8 cellular contexts compared by ENCODE assay signal in genomic region chr3:112293368-112294321, GRCh38. TPM values are rescaled to one million over a fixed set of nuclear protein-coding genes. Genes with fewer than 3 reads are reported as not detected.
DNase-seq lines count a peak whose midpoint lies in the region; ATAC-seq, FAIRE-seq and TF ChIP-seq lines count a peak whose summit lies in the region.

TSS of gene SLC9C1 (minus strand) at chr3:112294216. CDS start at chr3:112286791, 7,425 bp downstream.

- no peak within 1 kb of the TSS for H2BK5ac ChIP-seq in IMR-90 (ENCODE audit: low read depth, low read length, poor library complexity, severe bottlenecking)

- RAD21 ChIA-PET in GM12878 (lab: Charles Lee; ENCODE audit: unreplicated experiment) = interaction anchor here (0.7 to 5.8 kb wide), 51 partner anchors 9 to 686 kb away, joined by 3 to 88 read pairs (median 5); partner anchors contain the start of genes ATG3, BTLA, CD200 and SLC35A5

- H3K4me2 ChIP-seq in IMR-90 (ENCODE audit: low read depth, low read length) = peak within 1 kb of the TSS; percentile 89
- peak within 1 kb of the TSS; percentile 63 for H3K4me2 ChIP-seq in GM12878 (ENCODE audit: control insufficient read depth, insufficient read depth)

- no peak within 1 kb of the TSS for H3K56ac ChIP-seq in IMR-90 (ENCODE audit: extremely low read depth, insufficient read depth, low read length)

- no peaks in the 10 kb centered on the region for H3K9me1 ChIP-seq in IMR-90 (ENCODE audit: insufficient read depth, low read length)

- H3K79me1 ChIP-seq in IMR-90 (ENCODE audit: low read depth in 1 of 2, low read length in 2 of 2) = no peaks in the 10 kb centered on the region

- H4K91ac ChIP-seq in IMR-90 (ENCODE audit: insufficient read depth, low read depth, low read length) = 0 out of 2 replicates have a peak within 1 kb of the TSS, but pooled peaks have one; percentile 0

- no peak within 1 kb of the TSS for H3K23ac ChIP-seq in IMR-90 (ENCODE audit: low read depth, low read length)

- TF ChIP-seq RAD21 in IMR-90 (IDR thresholded peaks at IDR 0.05; ENCODE audit: low read length) (peak; percentile 77), GM12878 (IDR thresholded peaks at IDR 0.05; ENCODE audit: insufficient read depth, low read depth, low read length) (peak; percentile 81)

- H3K79me2 ChIP-seq in GM12878 (ENCODE audit: control insufficient read depth, insufficient read depth, low read length) = no peaks in the 10 kb centered on the region

- H3K9me3 ChIP-seq in IMR-90 (ENCODE audit: control insufficient read depth, insufficient read depth, low read length) = no peaks in the 10 kb centered on the region
- H3K9me3 ChIP-seq in Panc1 (ENCODE audit: control insufficient read depth, insufficient read depth, low read depth, low read length) = no peaks in the 10 kb centered on the region
- H3K9me3 ChIP-seq in GM12878 (replicated peaks; ENCODE audit: control insufficient read depth, insufficient read depth, low read length) = peaks cover 3% of the 10 kb centered on the region; the same call in 2 of the 3 replicates

- H3K14ac ChIP-seq in IMR-90 (replicated peaks; ENCODE audit: low read depth, low read length) = peak within 1 kb of the TSS; percentile 17; the same call in 1 of the 2 replicates

- DNase-seq in COR-L47 (lab: John Stamatoyannopoulos, UW) (peak; percentile 77), IMR-90 (peak; percentile 74), Panc1 (ENCODE audit: low read depth, low spot score) (peak; percentile 58), GM12878 (ENCODE audit: low read depth, low spot score) (peak; percentile 85), hepatic stellate cell (ENCODE audit: low spot score) (peak; percentile 26), putamen (ENCODE audit: low spot score) (peak; percentile 76)

- no peak within 1 kb of the TSS for H4K5ac ChIP-seq in IMR-90 (ENCODE audit: low read depth, low read length)

- TF ChIP-seq CTCF in IMR-90 (conservative IDR thresholded peaks at IDR 0.05; ENCODE audit: low read depth, low read length) = peak; percentile 83
- TF ChIP-seq CTCF in Panc1 (IDR thresholded peaks at IDR 0.05) = peak; percentile 78
- peak; percentile 50 to 76 (median 71); a peak in 5 of 6 replicates for TF ChIP-seq CTCF in GM12878 (IDR thresholded peaks at IDR 0.05 in 2 of 3, conservative IDR thresholded peaks at IDR 0.05 in 1 of 3; ENCODE audit: control insufficient read depth in 2 of 3, extremely low read depth in 1 of 3, insufficient read depth in 1 of 3, low read depth in 3 of 3, low read length in 3 of 3)

- peak; percentile 57 for ATAC-seq in GM19372 (IDR thresholded peaks at IDR 0.05; ENCODE audit: low read depth, unreplicated experiment)
- ATAC-seq in IMR-90 (ENCODE audit: low read depth) = peak; percentile 85
- peak; percentile 92 for ATAC-seq in Panc1
- peak; percentile 78 for ATAC-seq in GM12878
- ATAC-seq in HG03097 (IDR thresholded peaks at IDR 0.05; ENCODE audit: low FRiP score, unreplicated experiment) = no peak

- peak within 1 kb of the TSS; percentile 7; the same call in 1 of the 2 replicates for H2BK120ac ChIP-seq in IMR-90 (ENCODE audit: low read depth, low read length)

- H2AK5ac ChIP-seq in IMR-90 (ENCODE audit: low read depth, low read length) = no peak within 1 kb of the TSS

- H3K18ac ChIP-seq in IMR-90 (ENCODE audit: low read depth, low read length) = no peak within 1 kb of the TSS

- H3K4me3 ChIP-seq in IMR-90 (ENCODE audit: insufficient read depth, low read depth, low read length) = peak within 1 kb of the TSS; percentile 36
- peak within 1 kb of the TSS; percentile 19 to 49 for H3K4me3 ChIP-seq in Panc1 (ENCODE audit: low read depth in 2 of 2, low read length in 2 of 2)
- peak within 1 kb of the TSS; percentile 52; the same call in 1 of the 2 replicates for H3K4me3 ChIP-seq in GM12878

- POLR2A ChIA-PET in IMR-90 (lab: Charles Lee; ENCODE audit: unreplicated experiment) (interaction anchor here (0.8 kb wide), 1 partner anchor 9 kb away, joined by 3 read pairs; no protein-coding TSS in a partner anchor), Panc1 (lab: Charles Lee) (no interaction called here), GM12878 (lab: Charles Lee) (interaction anchor here (0.6 to 2.7 kb wide), 8 partner anchors 41 to 240 kb away, joined by 3 to 11 read pairs (median 4); no protein-coding TSS in a partner anchor)

- BruUV-seq in IMR-90 (replicated peaks; lab: Mats Ljungman, UMichigan) = no TSS peak
- BruUV-seq in Panc1 (replicated peaks; lab: Mats Ljungman, UMichigan) = no TSS peak
- BruUV-seq in GM12878 (replicated peaks; lab: Mats Ljungman, UMichigan) = TSS peak; percentile 84

- 21% methylated on average over 3 of the region's 15 CpGs; no CpG with 5 or more reads in 1 of the 2 experiments for WGBS in IMR-90 (ENCODE audit: extremely low coverage in 2 of 2, insufficient read length in 1 of 2), 2 experiments
- WGBS in GM12878 (ENCODE audit: insufficient coverage, insufficient replicate concordance, low lambda C conversion rate, missing lambda C conversion rate) = under 1% methylated on average over 15 of the region's 15 CpGs

- peak; percentile 7 for FAIRE-seq in GM12878 (lab: Jason Lieb, UNC)

- H2AK9ac ChIP-seq in IMR-90 (replicated peaks; ENCODE audit: low read depth, low read length, poor library complexity) = peak within 1 kb of the TSS; percentile 5

- no peak for TF ChIP-seq EP300 in GM12878 (IDR thresholded peaks at IDR 0.05; ENCODE audit: borderline replicate concordance in 1 of 2, control insufficient read depth in 1 of 2, low read depth in 2 of 2, low read length in 2 of 2)

- no peaks in the 10 kb centered on the region for H4K20me1 ChIP-seq in IMR-90 (ENCODE audit: insufficient read depth, low read length)
- no peaks in the 10 kb centered on the region for H4K20me1 ChIP-seq in GM12878 (ENCODE audit: control insufficient read depth, insufficient read depth)

- H2BK15ac ChIP-seq in IMR-90 (ENCODE audit: low read depth, low read length) = no peak within 1 kb of the TSS

- peak within 1 kb of the TSS; percentile 36; the same call in 1 of the 2 replicates for H2BK20ac ChIP-seq in IMR-90 (ENCODE audit: low read depth, low read length)

- SMC1A ChIA-PET in GM12878 (lab: Charles Lee; ENCODE audit: uncharacterized antibody, unreplicated experiment) = interaction anchor here (0.7 to 7.0 kb wide), 56 partner anchors 8 to 687 kb away, joined by 3 to 97 read pairs (median 5); partner anchors contain the start of genes BTLA, CD200 and GCSAM

- H3K27ac ChIP-seq in IMR-90 (ENCODE audit: insufficient read depth, low read length) (peak within 1 kb of the TSS; percentile 35; the same call in 1 of the 2 replicates), Panc1 (ENCODE audit: low read length) (no peak within 1 kb of the TSS), GM12878 (ENCODE audit: control insufficient read depth, insufficient read depth) (peak within 1 kb of the TSS; percentile 71)

- H3K9ac ChIP-seq in IMR-90 (ENCODE audit: low read depth, low read length) = peak within 1 kb of the TSS; percentile 52
- H3K9ac ChIP-seq in GM12878 (ENCODE audit: control insufficient read depth, insufficient read depth, low read length) = peak within 1 kb of the TSS; percentile 3

- H2AFZ ChIP-seq in IMR-90 (replicated peaks; ENCODE audit: low read length, poor library complexity) (peak within 1 kb of the TSS; percentile 88), GM12878 (ENCODE audit: control insufficient read depth, low read depth, low read length) (peak within 1 kb of the TSS; percentile 90)

- peak within 1 kb of the TSS; percentile 16; the same call in 1 of the 2 replicates for H3K4ac ChIP-seq in IMR-90 (ENCODE audit: low read depth, low read length)

- H3K4me1 ChIP-seq in IMR-90 (ENCODE audit: control insufficient read depth, insufficient read depth, low read length) (no peaks in the 10 kb centered on the region), Panc1 (ENCODE audit: control insufficient read depth, insufficient read depth, low read length) (no peaks in the 10 kb centered on the region), GM12878 (ENCODE audit: control insufficient read depth, insufficient read depth, low read length) (peaks cover 7% of the 10 kb centered on the region; the same call in 1 of the 2 replicates)

- no peak for TF ChIP-seq POLR2A in IMR-90 (IDR thresholded peaks at IDR 0.05; ENCODE audit: low read depth, low read length)
- TF ChIP-seq POLR2A in GM12878 (IDR thresholded peaks at IDR 0.05; ENCODE audit: low read depth, low read length) = no peak

- CTCF ChIA-PET in IMR-90 (lab: Yijun Ruan, JAX) (interaction anchor here (0.6 to 2.7 kb wide), 23 partner anchors 10 to 1800 kb away, joined by 3 to 10 read pairs (median 4); no protein-coding TSS in a partner anchor), Panc1 (lab: Charles Lee) (interaction anchor here (0.6 to 1.1 kb wide), 4 partner anchors 144 to 280 kb away, joined by 3 to 13 read pairs (median 4); no protein-coding TSS in a partner anchor), GM12878 (lab: Yijun Ruan, JAX) (interaction anchor here (0.6 to 6.8 kb wide), 78 partner anchors 8 to 741 kb away, joined by 3 to 142 read pairs (median 4); partner anchors contain the start of genes CD200 and GCSAM)

- intact Hi-C loops in IMR-90 (cut with micrococcal nuclease) = loop anchor here (1.0 to 5.0 kb wide), 3 partner anchors 144 to 226 kb away; no protein-coding TSS in a partner anchor
- intact Hi-C loops in Panc1 (cut with micrococcal nuclease; ENCODE audit: unreplicated experiment) = loop anchor here (1.0 to 5.0 kb wide), 2 partner anchors 156 to 226 kb away; no protein-coding TSS in a partner anchor
- intact Hi-C loops in GM12878 (cut with micrococcal nuclease; ENCODE audit: unreplicated experiment) = loop anchor here (1.0 to 10.0 kb wide), 6 partner anchors 33 to 681 kb away; partner anchors contain the start of gene CD200R1

- peak within 1 kb of the TSS; percentile 11 to 47; a peak in 1 of 4 replicates for H4K8ac ChIP-seq in IMR-90 (ENCODE audit: low read depth in 2 of 2, low read length in 2 of 2)

- H3K27me3 ChIP-seq in IMR-90 (ENCODE audit: control insufficient read depth, insufficient read depth, low read length) (no peaks in the 10 kb centered on the region), Panc1 (ENCODE audit: control insufficient read depth, insufficient read depth, low read length) (no peaks in the 10 kb centered on the region), GM12878 (replicated peaks in 1 of 2; ENCODE audit: control insufficient read depth in 2 of 2, insufficient read depth in 2 of 2, low read length in 1 of 2) (no peaks in the 10 kb centered on the region)

- H3K36me3 ChIP-seq in IMR-90 (ENCODE audit: control insufficient read depth, insufficient read depth, low read length) (no peaks in the 10 kb centered on the region), Panc1 (ENCODE audit: control insufficient read depth, insufficient read depth, low read length) (no peaks in the 10 kb centered on the region), GM12878 (ENCODE audit: control insufficient read depth in 2 of 2, insufficient read depth in 2 of 2, low read length in 1 of 2) (no peaks in the 10 kb centered on the region)

- dilution Hi-C loops in IMR-90 (cut with HindIII; ENCODE audit: low sequenced_read_pairs, unreplicated experiment) = no loop called here

- in situ Hi-C loops in IMR-90 (cut with MboI; ENCODE audit: low sequenced_read_pairs) = loop anchor here (10.0 kb wide), 1 partner anchor 231 kb away; no protein-coding TSS in a partner anchor
- in situ Hi-C loops in Panc1 (cut with HindIII; ENCODE audit: low pct_unique_long_range_greater_than_20kb, low sequenced_read_pairs) = no loop called here
- in situ Hi-C loops in GM12878 (cut with MboI) = loop anchor here (5.0 kb wide), 2 partner anchors 156 to 181 kb away; no protein-coding TSS in a partner anchor

RNA-seq across cellular contexts. Expression of gene SLC9C1, which starts in this region (rescaled TPM):
- total RNA-seq in IMR-90 (2012; rRNA removed) = not detected in 2 replicates
- polyA plus RNA-seq in IMR-90 (2012; rRNA removed) = not detected in 2 replicates
- polyA plus RNA-seq in IMR-90 (2012; cell fraction: cytosol; rRNA removed) = not detected in 2 replicates
- polyA plus RNA-seq in IMR-90 (2012; cell fraction: nucleus; rRNA removed; ENCODE audit: low replicate concordance) = not detected in 2 replicates
- total RNA-seq in Panc1 (2021; ENCODE audit: unreplicated experiment) = not detected
- not detected for polyA plus RNA-seq in Panc1 (2012; ENCODE audit: insufficient read length)
- 3.6 and 5.6 TPM in 2 replicates for total RNA-seq in GM12878 (2013; cell fraction: nucleolus; rRNA removed)
- not detected in 2 replicates for total RNA-seq in GM12878 (2014; rRNA removed)
- total RNA-seq in GM12878 (2014; rRNA removed; fragmentation: Illumina TruSeq; extraction: Trizol) = not detected in 2 replicates
- not detected in 2 replicates for total RNA-seq in GM12878 (2021)
- not detected for polyA plus RNA-seq in GM12878 (2011; ENCODE audit: low read depth)
- polyA plus RNA-seq in GM12878 (2011; rRNA removed) = 0.23 TPM in 1 of 2 replicates, not detected in the other
- not detected in 2 replicates for polyA plus RNA-seq in GM12878 (2011; cell fraction: cytosol; rRNA removed)
- not detected in 2 replicates for polyA plus RNA-seq in GM12878 (2011; cell fraction: nucleus; rRNA removed)
- polyA plus RNA-seq in GM12878 (2012) = 0.07 TPM in 1 of 2 replicates, not detected in the other
- not detected in 2 replicates for polyA plus RNA-seq in GM12878 (2014; fragmentation: Illumina TruSeq; extraction: Trizol)
- not detected for polyA plus RNA-seq in GM12878 (2014; fragmentation: Nextera tagmentation; extraction: Ambion mirVana)
- polyA plus RNA-seq in GM12878 (2014; rRNA removed) = not detected in 2 replicates
- not detected for polyA plus RNA-seq in GM12878 (2016; fragmentation: Nextera tagmentation; extraction: Ambion mirVana)
- polyA minus RNA-seq in GM12878 (2011; rRNA and poly(A)+ RNA removed) = not detected in 2 replicates
- polyA minus RNA-seq in GM12878 (2011; cell fraction: cytosol; rRNA and poly(A)+ RNA removed) = not detected in 2 replicates
- polyA minus RNA-seq in GM12878 (2011; cell fraction: nucleus; rRNA and poly(A)+ RNA removed) = not detected in 2 replicates

Comparison
In these comparisons a context has a peak if more than half of its experiments do, and no peak if none do; other contexts are left out.
1. Peak in DNase-seq, ATAC-seq, H3K4me3 ChIP-seq, H3K27ac ChIP-seq, H3K9ac ChIP-seq and H3K4me2 ChIP-seq in IMR-90; RNA of the gene not detected or under 1 TPM.
2. Peak in DNase-seq, ATAC-seq and H3K4me3 ChIP-seq in Panc1; RNA of the gene not detected or under 1 TPM.
3. DNase-seq: peak in every context shown above with its lines; median percentile 85 in GM12878; 77 in COR-L47; 76 in putamen; 74 in IMR-90; 58 in Panc1; 26 in hepatic stellate cell.